Comparison of ENCODE assay signal across 13 cellular contexts in genomic region chr1:39174400-39175081, GRCh38. TPM values are rescaled to one million over a fixed set of nuclear protein-coding genes. Genes with fewer than 3 reads are reported as not detected.
DNase-seq lines count a peak whose midpoint lies in the region; ATAC-seq, FAIRE-seq and TF ChIP-seq lines count a peak whose summit lies in the region.
"Had no signal": no experiment of that assay in that cellular context is flagged by ENCODE, and none has a peak within 500 bp of the region (broad histone marks: within the 10 kb centered on the region; RNA-seq: fewer than 3 reads in every experiment).

No MANE protein-coding gene starts in this region.

- ATAC-seq in A549 (no peak), sciatic nerve (peak; percentile 61), HG03039 (IDR thresholded peaks at IDR 0.05; ENCODE audit: unreplicated experiment) (no peak), GM19035 (IDR thresholded peaks at IDR 0.05; ENCODE audit: unreplicated experiment) (no peak), GM18517 (IDR thresholded peaks at IDR 0.05; ENCODE audit: unreplicated experiment) (no peak)
- ATAC-seq: PC-3 had no signal

- DNase-seq in A549 (ENCODE audit: low read depth in 1 of 2, low spot score in 1 of 2), result no peak
- no peak for DNase-seq in adrenal gland
- no peak for DNase-seq in sciatic nerve (ENCODE audit: low spot score)
- no peak for DNase-seq in OCI-M1 (lab: John Stamatoyannopoulos, UW)
- DNase-seq: activated effector memory CD4-positive, alpha-beta T cell treated with Interleukin-2 at 50 U/mL for 16 hours; DMS 273 treated with DMSO at 0.1 percent for 48 hours; NCI-H1105 treated with DMSO at 0.1 percent for 48 hours; PC-3; T-helper 2 cell had no signal

- no peak for TF ChIP-seq EP300 in A549 (IDR thresholded peaks at IDR 0.05)

- H3K9me3 ChIP-seq in A549, result no peaks in the 10 kb centered on the region
- no peaks in the 10 kb centered on the region for H3K9me3 ChIP-seq in adrenal gland (replicated peaks in 1 of 3)

- H3K4me1 ChIP-seq in A549 (peaks cover 86% of the 10 kb centered on the region), adrenal gland (replicated peaks in 1 of 2) (peaks cover 35 to 57% of the 10 kb centered on the region in 2 donors)

- WGBS in A549 (ENCODE audit: missing lambda C conversion rate), result 12% methylated on average over 5 of the region's 5 CpGs
- 47 to 62% (median 55%) methylated on average over 5 of the region's 5 CpGs for WGBS in adrenal gland, 4 donors

- no peaks in the 10 kb centered on the region for H3K27me3 ChIP-seq in adrenal gland
- H3K27me3 ChIP-seq in layer of hippocampus (ENCODE audit: control insufficient read depth, insufficient read depth, low read length), result no peaks in the 10 kb centered on the region

- H3K27ac ChIP-seq in A549 (peak overlapping the region; percentile 78 to 91), adrenal gland (peak overlapping the region in 3 of 5 donors; percentile 26 to 71 (median 58)), layer of hippocampus (ENCODE audit: low read depth, low read length) (peak overlapping the region; percentile 52)

- peak overlapping the region; percentile 81 for H3K4me2 ChIP-seq in A549

- no peak for TF ChIP-seq RAD21 in A549 (conservative IDR thresholded peaks at IDR 0.05 in 1 of 2, IDR thresholded peaks at IDR 0.05 in 1 of 2)

- no peak for TF ChIP-seq POLR2A in A549 (IDR thresholded peaks at IDR 0.05; ENCODE audit: low read length)
- TF ChIP-seq POLR2A in adrenal gland (IDR thresholded peaks at IDR 0.05), result no peak

- FAIRE-seq in A549 (lab: Jason Lieb, UNC), result no peak

- POLR2A ChIA-PET in A549 (lab: Yijun Ruan, JAX), result interaction anchor here (0.5 to 1.0 kb wide), 2 partner anchors 12 to 16 kb away, joined by 3 to 6 read pairs; no protein-coding TSS in a partner anchor

- no peak overlapping the region for H3K4me3 ChIP-seq in A549
- no peak overlapping the region for H3K4me3 ChIP-seq in adrenal gland

- CTCF ChIA-PET in A549 (lab: Yijun Ruan, JAX), result interaction anchor here (0.5 to 4.9 kb wide), 8 partner anchors 10 to 84 kb away, joined by 3 to 17 read pairs (median 4); partner anchors contain the start of gene MACF1

- intact Hi-C loops in adrenal gland (cut with DNase I) (loop anchor here in 1 of 2 donors (10.0 kb wide), 1 partner anchor 70 kb away; no protein-coding TSS in a partner anchor), sciatic nerve (cut with DNase I) (no loop called here)

- no peaks in the 10 kb centered on the region for H3K36me3 ChIP-seq in adrenal gland (replicated peaks in 1 of 2)

- TF ChIP-seq CTCF in A549 (IDR thresholded peaks at IDR 0.05) (no peak), adrenal gland (IDR thresholded peaks at IDR 0.05) (no peak)

TF ChIP-seq in A549, 52 proteins besides CTCF, POLR2A, EP300 and RAD21:
- TF ChIP-seq CEBPB (IDR thresholded peaks at IDR 0.05) (no peak), BHLHE40 (IDR thresholded peaks at IDR 0.05; ENCODE audit: low read depth, low read length) (no peak), TFCP2L1 (CRISPR knock-in tag; IDR thresholded peaks at IDR 0.05) (no peak), FOXS1 (CRISPR knock-in tag; IDR thresholded peaks at IDR 0.05) (no peak), NR3C1 (IDR thresholded peaks at IDR 0.05) (no peak), CBX8 (IDR thresholded peaks at IDR 0.05) (no peak), PHF8 (IDR thresholded peaks at IDR 0.05; ENCODE audit: borderline replicate concordance, low read depth) (no peak), CBX2 (IDR thresholded peaks at IDR 0.05; ENCODE audit: borderline replicate concordance, low read depth) (no peak), ZSCAN20 (CRISPR knock-in tag; IDR thresholded peaks at IDR 0.05) (no peak), HOXA7 (CRISPR knock-in tag; IDR thresholded peaks at IDR 0.05) (no peak)

RNA-seq across cellular contexts. Expression of gene MACF1, which starts 30.0 kb away (rescaled TPM):
- polyA plus RNA-seq in A549 (2011; rRNA removed) (64.2 and 75.7 TPM in 2 replicates), A549 (2017; fragmentation: RNase III; extraction: RNeasy Plus Mini Kit Qiagen cat#74134 plus additional on column Dnase treatment) (41.9 to 46.0 TPM (median 45.7 TPM) in 3 replicates), adrenal gland (100 to 1,000 TPM in 2 of 3 donors, 10 to 100 TPM in 1; 85.1 to 108 (median 108) TPM)
- polyA plus RNA-seq in A549 (2012; cell fraction: cytosol; rRNA removed), result 7.9 and 9.6 TPM in 2 replicates
- polyA plus RNA-seq in A549 (2012; cell fraction: nucleus; rRNA removed), result 56.1 and 99.6 TPM in 2 replicates
- polyA minus RNA-seq in A549 (2011; rRNA and poly(A)+ RNA removed), result 170 and 172 TPM in 2 replicates
- total RNA-seq in adrenal gland (100 to 1,000 TPM; 189 to 334 (median 230) TPM), sciatic nerve (322 TPM)
